Comparison of ENCODE assay signal across 8 cellular contexts in the genomic region with DNA sequence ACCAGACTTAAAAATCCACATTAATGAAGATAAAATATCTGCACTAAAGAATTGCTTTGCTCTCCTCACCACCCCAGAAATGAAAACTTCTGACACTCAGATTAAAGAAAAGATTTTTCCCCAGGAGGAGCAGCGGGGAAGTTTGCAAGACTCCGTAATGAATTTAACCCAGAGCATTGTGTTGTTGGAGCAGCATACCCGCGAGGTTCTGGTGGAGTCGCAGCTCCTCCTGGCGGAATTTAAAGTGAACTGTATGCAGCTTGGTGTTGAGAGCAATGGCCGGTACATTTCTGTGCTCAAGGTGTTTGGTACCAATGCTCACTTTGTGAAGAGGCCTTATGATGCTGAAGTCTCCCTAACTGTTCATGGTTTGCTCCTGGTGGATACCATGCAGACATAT. TPM values are rescaled to one million over a fixed set of nuclear protein-coding genes. Genes with fewer than 3 reads are reported as not detected.
DNase-seq lines count a peak whose midpoint lies in the region; ATAC-seq and TF ChIP-seq lines count a peak whose summit lies in the region.

No MANE protein-coding gene starts in this region.

- DNase-seq in GM10266 (ENCODE audit: extremely low spot score), result no peak
- peak; percentile 53 for DNase-seq in PC-3
- peak; percentile 69 for DNase-seq in fibroblast of pulmonary artery (ENCODE audit: low read depth)
- peak; percentile 3 for DNase-seq in pulmonary artery endothelial cell (ENCODE audit: low read depth, low spot score)
- DNase-seq in NCI-H2171 treated with DMSO at 0.1 percent for 48 hours (lab: John Stamatoyannopoulos, UW), result no peak
- no peak for DNase-seq in stimulated activated CD4-positive, alpha-beta T cell treated with anti-CD3 and anti-CD28 coated beads, Interleukin-2, amount 100 ng/mL, for 48 hours
- DNase-seq in GM20000 (ENCODE audit: low spot score), result no peak

- no peaks in the 10 kb centered on the region for H3K4me1 ChIP-seq in PC-3 (ENCODE audit: insufficient read depth, low read length)

- H3K4me2 ChIP-seq in PC-3 (ENCODE audit: low read length), result no peak overlapping the region

- no peaks in the 10 kb centered on the region for H4K20me1 ChIP-seq in PC-3 (ENCODE audit: low read length)

- TF ChIP-seq CTCF in GM10266 (IDR thresholded peaks at IDR 0.05; ENCODE audit: control insufficient read depth, insufficient read depth, low read depth, missing control alignments) (peak; percentile 31), PC-3 (conservative IDR thresholded peaks at IDR 0.05; ENCODE audit: low read depth, low read length) (peak; percentile 65), fibroblast of pulmonary artery (IDR thresholded peaks at IDR 0.05; ENCODE audit: low read length, missing control alignments) (peak; percentile 66), GM20000 (IDR thresholded peaks at IDR 0.05; ENCODE audit: extremely low read depth, missing control alignments) (no peak)

- BruUV-seq in PC-3 (replicated peaks; lab: Mats Ljungman, UMichigan), result no TSS peak

- H3K9ac ChIP-seq in PC-3 (ENCODE audit: low read length), result no peak overlapping the region

- H3K9me2 ChIP-seq in PC-3 (replicated peaks; ENCODE audit: low read length), result no peaks in the 10 kb centered on the region

- no peaks in the 10 kb centered on the region for H3K79me2 ChIP-seq in PC-3 (ENCODE audit: low read length)

- no peak overlapping the region for H3K27ac ChIP-seq in PC-3 (ENCODE audit: low read length)

- H3K9me3 ChIP-seq in PC-3 (ENCODE audit: low read length), result no peaks in the 10 kb centered on the region

- POLR2A ChIA-PET in PC-3 (lab: Charles Lee; ENCODE audit: unreplicated experiment), result no interaction called here

- intact Hi-C loops in PC-3 (cut with micrococcal nuclease), result loop anchor here (1.0 to 2.0 kb wide), 2 partner anchors 47 to 151 kb away; no protein-coding TSS in a partner anchor

- H3K36me3 ChIP-seq in PC-3 (ENCODE audit: low read depth, low read length), result peaks cover 46% of the 10 kb centered on the region

- no peaks in the 10 kb centered on the region for H3K27me3 ChIP-seq in PC-3 (ENCODE audit: low read length)

- CTCF ChIA-PET in PC-3 (lab: Charles Lee), result interaction anchor here (0.6 kb wide), 2 partner anchors 151 to 342 kb away, joined by 3 to 11 read pairs; partner anchors contain the start of gene DHRS3

- H3K4me3 ChIP-seq in PC-3 (ENCODE audit: low read length), result no peak overlapping the region
- no peak overlapping the region for H3K4me3 ChIP-seq in fibroblast of pulmonary artery (replicated peaks; ENCODE audit: low read depth, low read length)

- H3F3A ChIP-seq in PC-3 (ENCODE audit: low read length, unreplicated experiment), result no peaks in the 10 kb centered on the region

- ATAC-seq in PC-3 (peak; percentile 52; the same call in 1 of the 2 replicates), GM19328 (IDR thresholded peaks at IDR 0.05; ENCODE audit: unreplicated experiment) (no peak)

- no peak overlapping the region for H2AFZ ChIP-seq in PC-3 (ENCODE audit: low read length)

RNA-seq across cellular contexts. Expression of gene VPS13D, which starts 46.4 kb away (rescaled TPM):
- total RNA-seq in PC-3 (2014; rRNA removed) (30.7 and 43.6 TPM in 2 replicates), pulmonary artery endothelial cell (24.4 and 28.9 TPM in 2 replicates)

Comparison
In these comparisons a context has a peak if more than half of its experiments do, and no peak if none do; other contexts are left out.
1. DNase-seq: peak in PC-3 (single experiment), fibroblast of pulmonary artery (single experiment) and pulmonary artery endothelial cell (single experiment); none in GM10266 (single experiment), NCI-H2171 treated with DMSO at 0.1 percent for 48 hours (single experiment), stimulated activated CD4-positive, alpha-beta T cell treated with anti-CD3 and anti-CD28 coated beads, Interleukin-2, amount 100 ng/mL, for 48 hours (0 of 2) and GM20000 (single experiment).